ENCODE assay signal across 13 cellular contexts in genomic region chr2:236163483-236164200, GRCh38. TPM values are rescaled to one million over a fixed set of nuclear protein-coding genes. Genes with fewer than 3 reads are reported as not detected.
A peak's percentile ranks its signal among the peaks of the same experiment; 100 is the strongest.
DNase-seq lines count a peak whose midpoint lies in the region; FAIRE-seq and TF ChIP-seq lines count a peak whose summit lies in the region.
"Had no signal": no experiment of that assay in that cellular context is flagged by ENCODE, and none has a peak within 500 bp of the region (broad histone marks: within the 10 kb centered on the region; RNA-seq: fewer than 3 reads in every experiment).

No MANE protein-coding gene starts in this region.

- no peaks in the 10 kb centered on the region for H3K36me3 Mint-ChIP-seq in activated T-helper 1 cell treated with anti-CD3 and anti-CD28 coated beads, Interleukin-12 subunit alpha, Interleukin-12 subunit beta, Interleukin-2, Interleukin-4 antibody, amounts not matched to agents 30 ng/mL and 10 ng/mL and 1 ng/mL, durations not matched to agents 14 hours and 24 hours and 36 hours (ENCODE audit: low read depth)
- H3K36me3 Mint-ChIP-seq: activated CD4-positive, alpha-beta memory T cell treated with anti-CD3 and anti-CD28 coated beads for 36 hours; activated naive CD8-positive, alpha-beta T cell had no signal

- no peak overlapping the region for H3K4me3 Mint-ChIP-seq in activated T-helper 1 cell treated with anti-CD3 and anti-CD28 coated beads, Interleukin-12 subunit alpha, Interleukin-12 subunit beta, Interleukin-2, Interleukin-4 antibody, amounts not matched to agents 30 ng/mL and 10 ng/mL and 1 ng/mL, durations not matched to agents 14 hours and 24 hours and 36 hours
- H3K4me3 Mint-ChIP-seq: activated CD4-positive, alpha-beta memory T cell treated with anti-CD3 and anti-CD28 coated beads for 36 hours; activated naive CD8-positive, alpha-beta T cell had no signal

- H3K27me3 ChIP-seq in HUES48 (ENCODE audit: control insufficient read depth, insufficient read depth, low read length) (peaks cover 99% of the 10 kb centered on the region), osteoblast (ENCODE audit: insufficient read depth, low read length) (peaks cover 58% of the 10 kb centered on the region)

- H3K27ac ChIP-seq in HUES48 (ENCODE audit: low read depth, low read length) = no peak overlapping the region
- no peak overlapping the region for H3K27ac ChIP-seq in osteoblast (ENCODE audit: low read depth, low read length)
- H3K27ac ChIP-seq: epithelial cell of prostate had no signal

- DNase-seq in AG04449 (ENCODE audit: low read depth, low spot score) = no peak
- no peak for DNase-seq in fibroblast of pulmonary artery (ENCODE audit: low read depth)
- peak; percentile 81 for DNase-seq in osteoblast (ENCODE audit: insufficient read length, low spot score, missing footprints)
- DNase-seq in SKM-1 treated with dmso at 0.1 percent for 144 hours (lab: John Stamatoyannopoulos, UW; ENCODE audit: unreplicated experiment) = no peak
- DNase-seq in urothelium cell line (ENCODE audit: low spot score) = no peak
- DNase-seq in hippocampal formation (lab: John Stamatoyannopoulos, UW) = no peak
- no peak for DNase-seq in activated T-helper 1 cell treated with anti-CD3 and anti-CD28 coated beads, Interleukin-12 subunit alpha, Interleukin-12 subunit beta, Interleukin-2, Interleukin-4 antibody, amounts not matched to agents 30 ng/mL and 10 ng/mL and 1 ng/mL, durations not matched to agents 14 hours and 24 hours and 36 hours (ENCODE audit: low spot score)
- DNase-seq: activated CD4-positive, alpha-beta memory T cell treated with anti-CD3 and anti-CD28 coated beads for 36 hours; MV-4-11; NCI-H774 had no signal

- peak overlapping the region; percentile 43 for H3K4me2 ChIP-seq in osteoblast (ENCODE audit: insufficient read depth, low read length)

- no peaks in the 10 kb centered on the region for H3K79me2 ChIP-seq in osteoblast (ENCODE audit: insufficient read depth, low read length)

- POLR2A ChIA-PET in AG04449 (lab: Yijun Ruan, JAX) = no interaction called here

- peaks cover 48% of the 10 kb centered on the region for H3K4me1 ChIP-seq in HUES48 (ENCODE audit: control insufficient read depth, insufficient read depth, low read length)
- H3K4me1 ChIP-seq in osteoblast (ENCODE audit: insufficient read depth, low read length) = no peaks in the 10 kb centered on the region

- peak overlapping the region; percentile 46 for H3K4me3 ChIP-seq in AG04449 (ENCODE audit: low read depth, low read length)
- H3K4me3 ChIP-seq in HUES48 (ENCODE audit: low read depth, low read length) = peak overlapping the region; percentile 61
- H3K4me3 ChIP-seq in fibroblast of pulmonary artery (replicated peaks; ENCODE audit: low read depth, low read length) = peak overlapping the region; percentile 37
- H3K4me3 ChIP-seq in osteoblast (ENCODE audit: insufficient read depth, low read length) = no peak overlapping the region

- H3K9me3 ChIP-seq in HUES48 (ENCODE audit: control insufficient read depth, insufficient read depth, low read length) = no peaks in the 10 kb centered on the region
- no peaks in the 10 kb centered on the region for H3K9me3 ChIP-seq in osteoblast (ENCODE audit: low read depth, low read length)

- H3K9ac ChIP-seq in HUES48 (ENCODE audit: low read depth, low read length) = no peak overlapping the region

- H4K20me1 ChIP-seq in osteoblast (ENCODE audit: insufficient read depth, low read length) = peaks cover 2% of the 10 kb centered on the region

- no peaks in the 10 kb centered on the region for H3K9me3 Mint-ChIP-seq in activated T-helper 1 cell treated with anti-CD3 and anti-CD28 coated beads, Interleukin-12 subunit alpha, Interleukin-12 subunit beta, Interleukin-2, Interleukin-4 antibody, amounts not matched to agents 30 ng/mL and 10 ng/mL and 1 ng/mL, durations not matched to agents 14 hours and 24 hours and 36 hours
- H3K9me3 Mint-ChIP-seq: activated CD4-positive, alpha-beta memory T cell treated with anti-CD3 and anti-CD28 coated beads for 36 hours had no signal

- no peak for FAIRE-seq in urothelium cell line (lab: Jason Lieb, UNC)

- H3K36me3 ChIP-seq in HUES48 (ENCODE audit: control insufficient read depth, insufficient read depth, low read length) = no peaks in the 10 kb centered on the region
- no peaks in the 10 kb centered on the region for H3K36me3 ChIP-seq in osteoblast (ENCODE audit: insufficient read depth, low read length)

- peaks cover 49% of the 10 kb centered on the region for H3K27me3 Mint-ChIP-seq in activated T-helper 1 cell treated with anti-CD3 and anti-CD28 coated beads, Interleukin-12 subunit alpha, Interleukin-12 subunit beta, Interleukin-2, Interleukin-4 antibody, amounts not matched to agents 30 ng/mL and 10 ng/mL and 1 ng/mL, durations not matched to agents 14 hours and 24 hours and 36 hours (ENCODE audit: insufficient read depth)

- no peak overlapping the region for H3K27ac Mint-ChIP-seq in activated T-helper 1 cell treated with anti-CD3 and anti-CD28 coated beads, Interleukin-12 subunit alpha, Interleukin-12 subunit beta, Interleukin-2, Interleukin-4 antibody, amounts not matched to agents 30 ng/mL and 10 ng/mL and 1 ng/mL, durations not matched to agents 14 hours and 24 hours and 36 hours
- H3K27ac Mint-ChIP-seq: activated CD4-positive, alpha-beta memory T cell treated with anti-CD3 and anti-CD28 coated beads for 36 hours; activated naive CD8-positive, alpha-beta T cell had no signal

- no peak overlapping the region for H2AFZ ChIP-seq in osteoblast (ENCODE audit: low read length)

- intact Hi-C loops in activated T-helper 1 cell treated with anti-CD3 and anti-CD28 coated beads, Interleukin-12 subunit alpha, Interleukin-12 subunit beta, Interleukin-2, Interleukin-4 antibody, amounts not matched to agents 30 ng/mL and 10 ng/mL and 1 ng/mL, durations not matched to agents 14 hours and 24 hours and 36 hours (cut with micrococcal nuclease) = loop anchor here (2.0 kb wide), 1 partner anchor 17 kb away; no protein-coding TSS in a partner anchor

- TF ChIP-seq CTCF in AG04449 (IDR thresholded peaks at IDR 0.05; ENCODE audit: insufficient read depth, low read length, missing control alignments) (no peak), fibroblast of pulmonary artery (IDR thresholded peaks at IDR 0.05; ENCODE audit: low read length, missing control alignments) (no peak), osteoblast (IDR thresholded peaks at IDR 0.05; ENCODE audit: extremely low read depth, low read depth, low read length) (no peak)

- CTCF ChIA-PET in AG04449 (lab: Yijun Ruan, JAX) = interaction anchor here (0.6 to 6.3 kb wide), 5 partner anchors 12 to 1936 kb away, joined by 3 to 57 read pairs (median 3); no protein-coding TSS in a partner anchor

- H3K4me1 Mint-ChIP-seq in activated T-helper 1 cell treated with anti-CD3 and anti-CD28 coated beads, Interleukin-12 subunit alpha, Interleukin-12 subunit beta, Interleukin-2, Interleukin-4 antibody, amounts not matched to agents 30 ng/mL and 10 ng/mL and 1 ng/mL, durations not matched to agents 14 hours and 24 hours and 36 hours (ENCODE audit: low read depth) = peaks cover 6% of the 10 kb centered on the region

RNA-seq across cellular contexts. Expression of gene GBX2, which starts 4.5 kb away (rescaled TPM):
- total RNA-seq in osteoblast = not detected in 2 replicates
- total RNA-seq in activated T-helper 1 cell treated with anti-CD3 and anti-CD28 coated beads, Interleukin-12 subunit alpha, Interleukin-12 subunit beta, Interleukin-2, Interleukin-4 antibody, amounts not matched to agents 30 ng/mL and 10 ng/mL and 1 ng/mL, durations not matched to agents 14 hours and 24 hours and 36 hours = not detected in 2 replicates
- total RNA-seq: activated CD4-positive, alpha-beta memory T cell treated with anti-CD3 and anti-CD28 coated beads for 36 hours had no signal
